Comparison of ENCODE assay signal across 8 cellular contexts in the genomic region with DNA sequence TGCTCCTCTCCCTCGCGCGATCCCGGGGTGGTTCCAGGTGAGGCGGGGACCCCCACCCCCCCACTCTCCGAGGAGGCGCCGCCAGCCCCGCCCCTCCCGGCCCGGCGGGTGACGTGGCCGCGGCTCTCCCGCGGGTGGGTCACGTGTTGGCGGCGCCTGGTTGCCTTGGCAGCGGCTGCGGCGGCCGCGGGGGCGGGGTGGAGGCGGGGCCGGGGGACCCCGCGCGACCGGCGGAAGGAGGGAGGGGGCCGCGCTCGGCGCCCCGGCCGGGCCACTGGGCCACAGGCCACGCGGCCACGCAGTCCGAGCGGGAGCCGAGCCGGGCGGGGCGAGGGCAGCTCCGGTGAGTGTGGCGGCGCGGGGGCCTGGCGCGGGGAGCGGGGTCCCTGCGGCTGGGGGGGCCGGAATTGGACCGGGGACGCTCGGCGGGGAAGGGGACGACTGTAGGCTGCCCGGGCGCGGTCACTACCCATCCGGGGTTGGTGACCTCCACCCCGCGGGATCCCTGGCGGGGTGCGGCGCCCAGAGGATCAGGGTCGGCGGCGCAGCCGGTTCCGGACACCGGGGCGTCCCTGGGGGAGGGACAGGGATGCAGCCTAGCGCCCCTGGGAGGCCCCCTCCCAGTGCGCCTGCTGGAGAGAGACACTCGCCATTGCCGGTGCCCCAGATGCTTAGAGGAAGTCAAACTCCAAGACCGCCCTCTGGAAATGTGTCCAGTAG. TPM values are rescaled to one million over a fixed set of nuclear protein-coding genes. Genes with fewer than 3 reads are reported as not detected.
A peak's percentile ranks its signal among the peaks of the same experiment; 100 is the strongest.
DNase-seq lines count a peak whose midpoint lies in the region; ATAC-seq, FAIRE-seq and TF ChIP-seq lines count a peak whose summit lies in the region.

Gene ORAI2 (plus strand): TSS at position 257 of the 720 bp plus-strand sequence. CDS start 5,382 bp downstream, outside the sequence.

- POLR2A ChIA-PET in HepG2 (lab: Yijun Ruan, JAX) = no interaction called here

- CTCF ChIA-PET in HepG2 (lab: Yijun Ruan, JAX; ENCODE audit: low intra/inter-chr PET ratio, low total read pairs) = no interaction called here

- BruUV-seq in HepG2 (replicated peaks; lab: Mats Ljungman, UMichigan) = no TSS peak

- no peaks in the 10 kb centered on the region for H4K20me1 ChIP-seq in HepG2 (ENCODE audit: insufficient read depth, low read length)

- in situ Hi-C loops in HepG2 (cut with HindIII; ENCODE audit: extremely low pct_ligation_motif_present, low pct_unique_long_range_greater_than_20kb) = no loop called here

- no peak within 1 kb of the TSS for H2AFZ ChIP-seq in HepG2 (ENCODE audit: low read length)

- intact Hi-C loops in HepG2 (cut with micrococcal nuclease; ENCODE audit: unreplicated experiment) = no loop called here

- no peak within 1 kb of the TSS for H3K27ac ChIP-seq in HepG2 (ENCODE audit: extremely low read length, insufficient read depth, low read length)

- H3K4me2 ChIP-seq in HepG2 (ENCODE audit: low read depth, low read length) = peak within 1 kb of the TSS; percentile 82

- no peaks in the 10 kb centered on the region for H3K79me2 ChIP-seq in HepG2 (ENCODE audit: insufficient read depth, low read length)

- H3K9me3 ChIP-seq in HepG2 (ENCODE audit: low read length) = no peaks in the 10 kb centered on the region

- no peak for FAIRE-seq in HepG2 (lab: Jason Lieb, UNC)

- 0% methylated on average over 1 of the region's 83 CpGs for WGBS in HepG2 (ENCODE audit: low lambda C conversion rate)

- H3K27me3 ChIP-seq in HepG2 (ENCODE audit: control insufficient read depth in 1 of 2, insufficient read depth in 2 of 2, low read length in 2 of 2) = no peaks in the 10 kb centered on the region

- ATAC-seq in HG02840 (IDR thresholded peaks at IDR 0.05; ENCODE audit: low FRiP score, unreplicated experiment) (peak; percentile 70), HepG2 (peak; percentile 25)

- TF ChIP-seq EP300 in HepG2 (IDR thresholded peaks at IDR 0.05; ENCODE audit: low read depth in 2 of 2, low read length in 2 of 2) (no peak), HepG2 (CRISPR knock-in tag; IDR thresholded peaks at IDR 0.05; ENCODE audit: borderline replicate concordance) (no peak)

- peak; percentile 83 to 86 (median 83) for DNase-seq in NCI-H1417 (lab: John Stamatoyannopoulos, UW)
- DNase-seq in NCI-H1417 treated with DMSO at 0.1 percent for 48 hours (lab: John Stamatoyannopoulos, UW) = no peak
- DNase-seq in NCI-H2196 treated with DMSO at 0.1 percent for 48 hours (lab: John Stamatoyannopoulos, UW; ENCODE audit: unreplicated experiment) = peak; percentile 29
- DNase-seq in activated CD4-positive, alpha-beta T cell treated with anti-CD3 and anti-CD28 coated beads, Interleukin-2, amount 50 U/mL, for 1 hour = peak; percentile 88
- DNase-seq in dedifferentiated amniotic fluid mesenchymal stem cell (ENCODE audit: extremely low spot score) = peak; percentile 37
- DNase-seq in HepG2 (ENCODE audit: low spot score) = no peak
- DNase-seq in stimulated activated CD4-positive, alpha-beta T cell treated with anti-CD3 and anti-CD28 coated beads, Interleukin-2, amount 100 ng/mL, for 48 hours = peak; percentile 77 to 84

- peak within 1 kb of the TSS; percentile 71 to 81 (median 75) for H3K4me3 ChIP-seq in HepG2 (replicated peaks in 1 of 3; ENCODE audit: insufficient read depth in 1 of 3, low read depth in 2 of 3, low read length in 3 of 3)

- TF ChIP-seq CTCF in HepG2 (CRISPR knock-in tag; IDR thresholded peaks at IDR 0.05) = 0 out of 2 replicates have a peak, but pooled peaks have one; percentile 3

- peak within 1 kb of the TSS; percentile 64; the same call in 1 of the 2 replicates for H3K9ac ChIP-seq in HepG2 (ENCODE audit: insufficient read depth, low read depth, low read length)

- TF ChIP-seq RAD21 in HepG2 (CRISPR knock-in tag; IDR thresholded peaks at IDR 0.05) = no peak; the same call in 1 of the 2 replicates

- TF ChIP-seq POLR2A in HepG2 (IDR thresholded peaks at IDR 0.05; ENCODE audit: insufficient read depth in 1 of 2, low read depth in 2 of 2, low read length in 2 of 2) = no peak

- H3K4me1 ChIP-seq in HepG2 (ENCODE audit: insufficient read depth, low read length) = peaks cover 35% of the 10 kb centered on the region

- no peaks in the 10 kb centered on the region for H3K36me3 ChIP-seq in HepG2 (replicated peaks in 1 of 2; ENCODE audit: control insufficient read depth in 1 of 2, insufficient read depth in 2 of 2, low read length in 2 of 2)

TF ChIP-seq in HepG2, 621 proteins besides CTCF, POLR2A, EP300 and RAD21 (continues in another document):
- TF ChIP-seq CCDC6 (CRISPR knock-in tag; IDR thresholded peaks at IDR 0.05) (peak; percentile 73; the same call in 1 of the 2 replicates), DNMT1 (CRISPR knock-in tag; IDR thresholded peaks at IDR 0.05) (no peak), RBFOX2 (IDR thresholded peaks at IDR 0.05; ENCODE audit: low read depth, low read length) (0 out of 2 replicates have a peak, but pooled peaks have one; percentile 19), ZNF225 (CRISPR knock-in tag; IDR thresholded peaks at IDR 0.05) (no peak), ZC3H13 (CRISPR knock-in tag; IDR thresholded peaks at IDR 0.05) (0 out of 2 replicates have a peak, but pooled peaks have one; percentile 30), HNF1B (CRISPR knock-in tag; IDR thresholded peaks at IDR 0.05) (no peak), ZNF263 (CRISPR knock-in tag; IDR thresholded peaks at IDR 0.05) (no peak), ZNF232 (CRISPR knock-in tag; IDR thresholded peaks at IDR 0.05; ENCODE audit: borderline replicate concordance) (no peak), SP4 (CRISPR knock-in tag; IDR thresholded peaks at IDR 0.05) (0 out of 2 replicates have a peak, but pooled peaks have one; percentile 19), SSRP1 (CRISPR knock-in tag; IDR thresholded peaks at IDR 0.05) (no peak)

RNA-seq across cellular contexts. Expression of gene ORAI2, which starts in this region (rescaled TPM):
- total RNA-seq in HepG2 (2016; rRNA removed; fragmentation: Illumina TruSeq; extraction: Trizol) = 6.0 and 6.1 TPM in 2 replicates
- 2.1 and 3.0 TPM in 2 replicates for total RNA-seq in HepG2 (2016; cell fraction: cytosol; rRNA removed; fragmentation: Illumina TruSeq; extraction: Trizol; ENCODE audit: low read depth)
- 3.2 and 5.4 TPM in 2 replicates for total RNA-seq in HepG2 (2016; cell fraction: insoluble cytoplasmic fraction; rRNA removed; fragmentation: Illumina TruSeq; extraction: Trizol)
- 6.5 and 8.2 TPM in 2 replicates for total RNA-seq in HepG2 (2016; cell fraction: membrane; rRNA removed; fragmentation: Illumina TruSeq; extraction: Trizol)
- total RNA-seq in HepG2 (2016; cell fraction: nucleus; rRNA removed; fragmentation: Illumina TruSeq; extraction: Trizol) = 2.8 and 3.3 TPM in 2 replicates
- polyA plus RNA-seq in HepG2 (2011; rRNA removed) = 3.0 and 5.6 TPM in 2 replicates
- polyA plus RNA-seq in HepG2 (2011; cell fraction: cytosol; rRNA removed) = 4.7 and 7.5 TPM in 2 replicates
- polyA plus RNA-seq in HepG2 (2011; cell fraction: nucleus; rRNA removed) = 4.1 and 5.2 TPM in 2 replicates
- polyA plus RNA-seq in HepG2 (2012) = 2.1 and 3.0 TPM in 2 replicates
- 3.6 and 4.2 TPM in 2 replicates for polyA plus RNA-seq in HepG2 (2016; cell fraction: cytosol; fragmentation: Illumina TruSeq; extraction: Trizol; ENCODE audit: low read depth)
- polyA plus RNA-seq in HepG2 (2016; cell fraction: insoluble cytoplasmic fraction; fragmentation: Illumina TruSeq; extraction: Trizol; ENCODE audit: low read depth) = 4.2 and 4.4 TPM in 2 replicates
- 7.2 and 7.3 TPM in 2 replicates for polyA plus RNA-seq in HepG2 (2016; cell fraction: membrane; fragmentation: Illumina TruSeq; extraction: Trizol; ENCODE audit: low read depth)
- 3.2 and 3.6 TPM in 2 replicates for polyA plus RNA-seq in HepG2 (2016; cell fraction: nucleus; fragmentation: Illumina TruSeq; extraction: Trizol; ENCODE audit: insufficient read depth, low read depth)
- 17.1 and 29.8 TPM in 2 replicates for polyA minus RNA-seq in HepG2 (2011; rRNA and poly(A)+ RNA removed; ENCODE audit: low replicate concordance)
- 3.8 and 4.9 TPM in 2 replicates for polyA minus RNA-seq in HepG2 (2011; cell fraction: cytosol; rRNA and poly(A)+ RNA removed)
- 1.7 and 3.0 TPM in 2 replicates for polyA minus RNA-seq in HepG2 (2011; cell fraction: nucleus; rRNA and poly(A)+ RNA removed)

Comparison
In these comparisons a context has a peak if more than half of its experiments do, and no peak if none do; other contexts are left out.
1. DNase-seq: peak in NCI-H1417 (3 of 3), NCI-H2196 treated with DMSO at 0.1 percent for 48 hours (single experiment), activated CD4-positive, alpha-beta T cell treated with anti-CD3 and anti-CD28 coated beads, Interleukin-2, amount 50 U/mL, for 1 hour (single experiment), dedifferentiated amniotic fluid mesenchymal stem cell (single experiment) and stimulated activated CD4-positive, alpha-beta T cell treated with anti-CD3 and anti-CD28 coated beads, Interleukin-2, amount 100 ng/mL, for 48 hours (2 of 2); none in NCI-H1417 treated with DMSO at 0.1 percent for 48 hours (single experiment) and HepG2 (single experiment).